In the genomic region with DNA sequence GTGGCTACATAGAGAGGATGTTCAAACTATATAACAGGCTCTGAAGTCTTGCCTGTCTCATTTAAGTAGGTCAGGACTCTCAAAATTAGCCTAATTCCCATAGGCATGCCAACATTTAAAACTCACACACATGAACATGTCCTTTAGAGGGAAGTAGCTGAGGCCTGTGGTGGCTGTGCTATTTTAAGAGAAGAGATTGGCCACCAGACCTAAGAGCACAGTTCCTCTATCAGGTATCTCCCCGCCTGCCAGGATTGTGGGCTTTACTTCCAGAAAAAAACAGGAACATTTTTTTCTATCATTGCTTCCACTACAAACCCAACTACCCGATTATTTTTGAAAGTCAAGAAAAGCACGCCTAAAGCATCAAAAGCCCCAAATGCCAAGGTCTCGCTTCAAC, we compare ENCODE assay signal across 20 cellular contexts. TPM values are rescaled to one million over a fixed set of nuclear protein-coding genes. Genes with fewer than 3 reads are reported as not detected.
A peak's percentile ranks its signal among the peaks of the same experiment; 100 is the strongest.
DNase-seq lines count a peak whose midpoint lies in the region; ATAC-seq and TF ChIP-seq lines count a peak whose summit lies in the region.
"Had no signal": no experiment of that assay in that cellular context is flagged by ENCODE, and none has a peak within 500 bp of the region (broad histone marks: within the 10 kb centered on the region; RNA-seq: fewer than 3 reads in every experiment).

No MANE protein-coding gene starts in this region.

- TF ChIP-seq POLR2A in esophagus squamous epithelium (IDR thresholded peaks at IDR 0.05) (no peak), ovary (IDR thresholded peaks at IDR 0.05) (no peak)

- H3K27ac ChIP-seq in esophagus squamous epithelium (peak overlapping the region in 3 of 4 donors; percentile 40 to 50 (median 45)), ovary (peak overlapping the region; percentile 56 to 98)
- H3K27ac ChIP-seq: foreskin keratinocyte, HL-60, neural progenitor cell had no signal

- peak; percentile 2 for DNase-seq in activated effector memory CD4-positive, alpha-beta T cell treated with anti-CD3 and anti-CD28 coated beads, Interleukin-2, amount 50 U/mL, for 16 hours
- DNase-seq in activated effector memory CD4-positive, alpha-beta T cell treated with Interleukin-2 at 50 U/mL for 16 hours = no peak
- DNase-seq in esophagus squamous epithelium (lab: John Stamatoyannopoulos, UW) (no peak), ovary (no peak), ureter (ENCODE audit: low spot score) (no peak), HPDE6-E6E7 (ENCODE audit: extremely low spot score) (no peak)
- DNase-seq in stimulated activated CD4-positive, alpha-beta T cell treated with anti-CD3 and anti-CD28 coated beads, Interleukin-4, amount 100 ng/mL, for 24 hours = no peak
- DNase-seq: activated T-cell treated with anti-CD3 and anti-CD28 coated beads, Interleukin-2, amount 50 U/mL, for 4 hours; CD8-positive, alpha-beta memory T cell; EL; foreskin keratinocyte; Karpas-422; mammary epithelial cell; NCI-H1694; NCI-H524 had no signal

- H3K9me3 ChIP-seq in esophagus squamous epithelium (no peaks in the 10 kb centered on the region), ovary (no peaks in the 10 kb centered on the region)

- peaks cover 23 to 93% (median 49%) of the 10 kb centered on the region in 3 donors for H3K4me1 ChIP-seq in esophagus squamous epithelium
- peaks cover 49% of the 10 kb centered on the region for H3K4me1 ChIP-seq in ovary (ENCODE audit: insufficient read depth)
- H3K4me1 ChIP-seq: neural progenitor cell had no signal

- no peak overlapping the region for H3K4me3 ChIP-seq in esophagus squamous epithelium
- H3K4me3 ChIP-seq in ovary = no peak overlapping the region
- H3K4me3 ChIP-seq: GM12878, neural progenitor cell had no signal

- ATAC-seq in GM19455 (IDR thresholded peaks at IDR 0.05; ENCODE audit: unreplicated experiment) = no peak
- ATAC-seq: activated T-cell treated with anti-CD3 and anti-CD28 coated beads, Interleukin-2, amount 50 U/mL, for 4 hours; foreskin keratinocyte; GM12878; stimulated activated effector memory CD8-positive, alpha-beta T cell treated with anti-CD3 and anti-CD28 coated beads, Interleukin-12 subunit alpha, Interleukin-12 subunit beta, amount 100 ng/mL, for 72 hours had no signal

- intact Hi-C loops in esophagus squamous epithelium (cut with DNase I) (no loop called here), ovary (cut with DNase I) (no loop called here)

- TF ChIP-seq EP300 in ovary (IDR thresholded peaks at IDR 0.05) = no peak

- H3K27me3 ChIP-seq in esophagus squamous epithelium (no peaks in the 10 kb centered on the region), ovary (no peaks in the 10 kb centered on the region)
- H3K27me3 ChIP-seq: foreskin keratinocyte, neural progenitor cell had no signal

- H3K36me3 ChIP-seq in esophagus squamous epithelium = peaks cover 0 to 55% (median 9%) of the 10 kb centered on the region in 3 donors
- H3K36me3 ChIP-seq in ovary = no peaks in the 10 kb centered on the region
- H3K36me3 ChIP-seq: neural progenitor cell had no signal

- TF ChIP-seq CTCF in esophagus squamous epithelium (IDR thresholded peaks at IDR 0.05) (no peak), ovary (IDR thresholded peaks at IDR 0.05) (no peak)

- WGBS in esophagus squamous epithelium, 2 donors = 72 to 74% methylated on average over 4 of the region's 4 CpGs
- WGBS in ovary, 3 donors = 17 to 27% (median 17%) methylated on average over 4 of the region's 4 CpGs

RNA-seq across cellular contexts. Expression of gene FHL2, which starts 15.4 kb away (rescaled TPM):
- total RNA-seq in esophagus squamous epithelium = 10 to 100 TPM; 46.1 to 89.1 (median 54.7) TPM
- total RNA-seq in ovary = 1,000 to 10,000 TPM in 1 of 7 donors, 100 to 1,000 TPM in 6; 300 to 1,049 (median 495) TPM
- polyA plus RNA-seq in ovary = 100 to 1,000 TPM; 320 to 628 TPM
- 120 TPM for total RNA-seq in ureter

RNA-seq across cellular contexts. Expression of gene C2orf49, which starts 46.1 kb away (rescaled TPM):
- total RNA-seq in esophagus squamous epithelium = 10 to 100 TPM in 3 of 4 donors, 1 to 10 TPM in 1; 9.3 to 19.8 (median 12.4) TPM
- 10 to 100 TPM; 12.9 to 32.5 (median 20.3) TPM for total RNA-seq in ovary
- polyA plus RNA-seq in ovary = 10 to 100 TPM; 12.6 to 27.2 TPM
- total RNA-seq in ureter = 17.1 TPM

RNA-seq across cellular contexts. Expression of gene TGFBRAP1, which starts 53.9 kb away (rescaled TPM):
- 10 to 100 TPM; 11.7 to 24.6 (median 15.6) TPM for total RNA-seq in esophagus squamous epithelium
- total RNA-seq in ovary = 10 to 100 TPM; 13.4 to 19.1 (median 17.3) TPM
- polyA plus RNA-seq in ovary = 10 to 100 TPM in 1 of 2 donors, 1 to 10 TPM in 1; 7.2 to 10.4 TPM
- 22.9 TPM for total RNA-seq in ureter
